Comparison of ENCODE assay signal across 8 cellular contexts in genomic region chr4:38319456-38320348, GRCh38.
DNase-seq lines count a peak whose midpoint lies in the region; ATAC-seq, FAIRE-seq and TF ChIP-seq lines count a peak whose summit lies in the region.

No MANE protein-coding gene starts in this region.

- TF ChIP-seq CTCF in left ventricle myocardium inferior (IDR thresholded peaks at IDR 0.05; ENCODE audit: borderline replicate concordance) = peak; percentile 99

- peaks cover 37% of the 10 kb centered on the region for H3K4me1 Mint-ChIP-seq in T-helper 1 cell treated with Interleukin-12 subunit alpha and Interleukin-12 subunit beta and Interleukin-4 antibody, amounts not matched to agents 30 μg/mL and 1 μg/mL, for 36 hours (ENCODE audit: low read depth)

- no peaks in the 10 kb centered on the region for H3K36me3 ChIP-seq in left ventricle myocardium inferior

- FAIRE-seq in urothelium cell line (lab: Jason Lieb, UNC) = peak; percentile 37

- H3K36me3 Mint-ChIP-seq in T-helper 1 cell treated with Interleukin-12 subunit alpha and Interleukin-12 subunit beta and Interleukin-4 antibody, amounts not matched to agents 30 μg/mL and 1 μg/mL, for 36 hours (ENCODE audit: low read depth) = peaks cover 7% of the 10 kb centered on the region

- H3K4me3 Mint-ChIP-seq in T-helper 1 cell treated with Interleukin-12 subunit alpha and Interleukin-12 subunit beta and Interleukin-4 antibody, amounts not matched to agents 30 μg/mL and 1 μg/mL, for 36 hours = peak overlapping the region; percentile 58

- H3K9me3 ChIP-seq in left ventricle myocardium inferior (replicated peaks) = no peaks in the 10 kb centered on the region

- H3K4me1 ChIP-seq in left ventricle myocardium inferior = peaks cover 24% of the 10 kb centered on the region

- ATAC-seq in HG02678 (IDR thresholded peaks at IDR 0.05; ENCODE audit: unreplicated experiment) = peak; percentile 41

- H3K27me3 ChIP-seq in left ventricle myocardium inferior (ENCODE audit: low read depth) = no peaks in the 10 kb centered on the region

- H3K4me3 ChIP-seq in left ventricle myocardium inferior = peak overlapping the region; percentile 58

- peaks cover 6% of the 10 kb centered on the region for H3K9me3 Mint-ChIP-seq in T-helper 1 cell treated with Interleukin-12 subunit alpha and Interleukin-12 subunit beta and Interleukin-4 antibody, amounts not matched to agents 30 μg/mL and 1 μg/mL, for 36 hours

- H3K27ac ChIP-seq in left ventricle myocardium inferior (replicated peaks) = peak overlapping the region; percentile 90

- H3K27ac Mint-ChIP-seq in T-helper 1 cell treated with Interleukin-12 subunit alpha and Interleukin-12 subunit beta and Interleukin-4 antibody, amounts not matched to agents 30 μg/mL and 1 μg/mL, for 36 hours = peak overlapping the region; percentile 95

- intact Hi-C loops in left ventricle myocardium inferior (cut with micrococcal nuclease) = loop anchor here (5.0 to 10.0 kb wide), 2 partner anchors 145 to 358 kb away; no protein-coding TSS in a partner anchor

- DNase-seq in GM04503 (ENCODE audit: low read depth) (peak; percentile 62), NCI-H146 (lab: John Stamatoyannopoulos, UW) (peak; percentile 18), amniotic stem cell (lab: John Stamatoyannopoulos, UW) (peak; percentile 82), left ventricle myocardium inferior (peak; percentile 95), putamen (ENCODE audit: low spot score) (peak; percentile 88), urothelium cell line (ENCODE audit: low spot score) (peak; percentile 88)

- peaks cover 5% of the 10 kb centered on the region for H3K27me3 Mint-ChIP-seq in T-helper 1 cell treated with Interleukin-12 subunit alpha and Interleukin-12 subunit beta and Interleukin-4 antibody, amounts not matched to agents 30 μg/mL and 1 μg/mL, for 36 hours (ENCODE audit: low read depth)

Comparison
In these comparisons a context has a peak if more than half of its experiments do, and no peak if none do; other contexts are left out.
1. Peak in every context shown above with its lines: DNase-seq, ATAC-seq, H3K4me3 ChIP-seq and H3K27ac ChIP-seq.
2. DNase-seq: peak in every context shown above with its lines; median percentile 95 in left ventricle myocardium inferior; 88 in putamen; 88 in urothelium cell line; 82 in amniotic stem cell; 62 in GM04503; 18 in NCI-H146.